ENCODE assay signal across 10 cellular contexts in the genomic region with DNA sequence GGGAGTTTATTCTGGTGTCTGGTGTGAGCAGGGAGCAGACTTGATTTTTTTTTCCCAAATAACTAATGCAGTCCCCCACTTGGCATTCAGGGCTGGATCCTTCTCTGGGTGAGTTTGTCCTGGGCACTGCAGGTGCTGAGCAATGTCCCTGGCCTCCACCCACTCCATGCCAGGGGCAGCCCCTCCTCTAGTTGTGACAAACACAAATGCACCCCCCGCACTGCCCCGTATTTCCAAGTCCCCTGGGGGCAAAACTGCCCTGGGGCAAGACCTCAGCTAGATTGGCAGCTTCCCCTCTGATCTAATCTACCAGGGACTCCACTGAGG. TPM values are rescaled to one million over a fixed set of nuclear protein-coding genes. Genes with fewer than 3 reads are reported as not detected.
DNase-seq lines count a peak whose midpoint lies in the region; ATAC-seq and TF ChIP-seq lines count a peak whose summit lies in the region.
"Had no signal": no experiment of that assay in that cellular context is flagged by ENCODE, and none has a peak within 500 bp of the region (broad histone marks: within the 10 kb centered on the region; RNA-seq: fewer than 3 reads in every experiment).

No MANE protein-coding gene starts in this region.

- H3K36me3 Mint-ChIP-seq in activated B cell treated with CpG ODN at 0.5 μM for 24 hours (ENCODE audit: low read depth) (peaks cover 43% of the 10 kb centered on the region), memory B cell (peaks cover 12% of the 10 kb centered on the region)

- intact Hi-C loops in heart left ventricle (cut with DNase I): no loop called here
- intact Hi-C loops in Right ventricle myocardium superior (cut with DNase I): no loop called here
- intact Hi-C loops in activated B cell treated with CpG ODN at 0.5 μM for 24 hours (cut with micrococcal nuclease): loop anchor here (1.0 to 10.0 kb wide), 9 partner anchors 28 to 1095 kb away; partner anchors contain the start of genes KLF16 and NCLN
- intact Hi-C loops in upper lobe of right lung (cut with DNase I): no loop called here

- H3K27me3 Mint-ChIP-seq in activated B cell treated with CpG ODN at 0.5 μM for 24 hours: no peaks in the 10 kb centered on the region
- no peaks in the 10 kb centered on the region for H3K27me3 Mint-ChIP-seq in memory B cell

- H3K27ac ChIP-seq in heart left ventricle: peak overlapping the region in 9 of 12 donors; percentile 30 to 98 (median 49)
- peak overlapping the region; percentile 60 for H3K27ac ChIP-seq in upper lobe of right lung

- H3K36me3 ChIP-seq in heart left ventricle (peaks cover 0 to 14% (median 8%) of the 10 kb centered on the region in 9 donors), upper lobe of right lung (peaks cover 11% of the 10 kb centered on the region)

- peak overlapping the region in 1 of 12 donors; percentile 37 for H3K4me3 ChIP-seq in heart left ventricle
- H3K4me3 ChIP-seq in upper lobe of right lung: no peak overlapping the region
- H3K4me3 ChIP-seq: lung had no signal

- H3K4me3 Mint-ChIP-seq in activated B cell treated with CpG ODN at 0.5 μM for 24 hours: peak overlapping the region; percentile 73
- H3K4me3 Mint-ChIP-seq in memory B cell: peak overlapping the region; percentile 75

- WGBS in heart left ventricle, 4 donors: 49 to 80% (median 71%) methylated on average over 2 of the region's 2 CpGs

- POLR2A ChIA-PET in activated B cell treated with CpG ODN at 0.5 μM for 24 hours (lab: Charles Lee): interaction anchor here (0.7 to 36.0 kb wide), 14 partner anchors 31 to 696 kb away, joined by 3 to 2723 read pairs (median 4); partner anchors contain the start of genes AP3D1, BTBD2, MKNK2 and THOP1

- H3K27ac Mint-ChIP-seq in activated B cell treated with CpG ODN at 0.5 μM for 24 hours: peak overlapping the region; percentile 99
- H3K27ac Mint-ChIP-seq in memory B cell: peak overlapping the region; percentile 98

- no peaks in the 10 kb centered on the region for H3K9me3 Mint-ChIP-seq in activated B cell treated with CpG ODN at 0.5 μM for 24 hours
- no peaks in the 10 kb centered on the region for H3K9me3 Mint-ChIP-seq in memory B cell

- no peak for TF ChIP-seq CTCF in heart left ventricle (IDR thresholded peaks at IDR 0.05)
- no peak for TF ChIP-seq CTCF in activated B cell treated with CpG ODN at 0.5 μM for 24 hours (IDR thresholded peaks at IDR 0.05)
- TF ChIP-seq CTCF in upper lobe of right lung (IDR thresholded peaks at IDR 0.05): no peak

- no peak for ATAC-seq in heart left ventricle
- ATAC-seq in Right ventricle myocardium superior (ENCODE audit: poor library complexity): no peak
- ATAC-seq in activated B cell treated with CpG ODN at 0.5 μM for 24 hours (ENCODE audit: low read depth): peak; percentile 7
- no peak for ATAC-seq in memory B cell (ENCODE audit: low read depth)
- no peak for ATAC-seq in upper lobe of right lung
- ATAC-seq in HG02588 (IDR thresholded peaks at IDR 0.05; ENCODE audit: unreplicated experiment): no peak

- TF ChIP-seq POLR2A in heart left ventricle (IDR thresholded peaks at IDR 0.05): no peak

- no peak for DNase-seq in heart left ventricle
- DNase-seq in Right ventricle myocardium superior: no peak
- DNase-seq in activated B cell treated with CpG ODN at 0.5 μM for 24 hours: no peak
- DNase-seq in memory B cell (ENCODE audit: low spot score in 2 of 2): no peak
- DNase-seq in upper lobe of right lung: no peak
- DNase-seq in HK-2 (ENCODE audit: unreplicated experiment): no peak
- no peak for DNase-seq in stimulated activated CD4-positive, alpha-beta T cell treated with anti-CD3 and anti-CD28 coated beads, Interleukin-12 subunit alpha, Interleukin-12 subunit beta, amount 100 ng/mL, for 4 hours
- DNase-seq: NCI-H1105 treated with DMSO at 0.1 percent for 48 hours had no signal

- H3K9me3 ChIP-seq in heart left ventricle (no peaks in the 10 kb centered on the region), upper lobe of right lung (no peaks in the 10 kb centered on the region)

- H3K4me1 ChIP-seq in heart left ventricle (peaks cover 4 to 100% (median 31%) of the 10 kb centered on the region in 12 donors), upper lobe of right lung (peaks cover 82% of the 10 kb centered on the region)

- H3K27me3 ChIP-seq in heart left ventricle: no peaks in the 10 kb centered on the region
- no peaks in the 10 kb centered on the region for H3K27me3 ChIP-seq in upper lobe of right lung

- CTCF ChIA-PET in activated B cell treated with CpG ODN at 0.5 μM for 24 hours (lab: Charles Lee): interaction anchor here (0.6 to 4.2 kb wide), 4 partner anchors 20 to 532 kb away, joined by 3 to 25 read pairs (median 9); no protein-coding TSS in a partner anchor

- H3K4me1 Mint-ChIP-seq in activated B cell treated with CpG ODN at 0.5 μM for 24 hours (peaks cover 91% of the 10 kb centered on the region), memory B cell (peaks cover 53% of the 10 kb centered on the region)

RNA-seq across cellular contexts. Expression of gene MOB3A, which starts 6.4 kb away (rescaled TPM):
- 10 to 100 TPM; 10.8 to 32.3 (median 16.7) TPM for total RNA-seq in heart left ventricle
- 10 to 100 TPM in 1 of 2 donors, 1 to 10 TPM in 1; 7.1 to 18.6 TPM for polyA plus RNA-seq in heart left ventricle
- total RNA-seq in Right ventricle myocardium superior: 15.6 TPM
- total RNA-seq in activated B cell treated with CpG ODN at 0.5 μM for 24 hours: 179 and 189 TPM in 2 replicates
- 58.8 TPM for total RNA-seq in upper lobe of right lung

RNA-seq across cellular contexts. Expression of gene IZUMO4, which starts 7.0 kb away (rescaled TPM):
- total RNA-seq in heart left ventricle: 1 to 10 TPM in 8 of 9 donors, not detected in 1; 1.7 to 6.2 (median 2.3) TPM
- 1 to 10 TPM; 4.4 to 5.8 TPM for polyA plus RNA-seq in heart left ventricle
- 1.7 TPM for total RNA-seq in Right ventricle myocardium superior
- 73.0 and 78.6 TPM in 2 replicates for total RNA-seq in activated B cell treated with CpG ODN at 0.5 μM for 24 hours
- total RNA-seq in upper lobe of right lung: 6.8 TPM

RNA-seq across cellular contexts. Expression of gene MKNK2, which starts 38.6 kb away (rescaled TPM):
- total RNA-seq in heart left ventricle (100 to 1,000 TPM; 129 to 318 (median 155) TPM), Right ventricle myocardium superior (238 TPM), activated B cell treated with CpG ODN at 0.5 μM for 24 hours (1,134 and 1,197 TPM in 2 replicates), upper lobe of right lung (314 TPM)
- polyA plus RNA-seq in heart left ventricle: 100 to 1,000 TPM; 110 to 197 TPM
